Comparison of ENCODE assay signal across 21 cellular contexts in genomic region chr13:74090397-74090796, GRCh38. TPM values are rescaled to one million over a fixed set of nuclear protein-coding genes. Genes with fewer than 3 reads are reported as not detected.
DNase-seq lines count a peak whose midpoint lies in the region; ATAC-seq, FAIRE-seq and TF ChIP-seq lines count a peak whose summit lies in the region.
"Had no signal": no experiment of that assay in that cellular context is flagged by ENCODE, and none has a peak within 500 bp of the region (broad histone marks: within the 10 kb centered on the region; RNA-seq: fewer than 3 reads in every experiment).

No MANE protein-coding gene starts in this region.

- H2AFZ ChIP-seq in astrocyte (ENCODE audit: low read depth, low read length) = no peak overlapping the region

- peaks cover 84% of the 10 kb centered on the region for H3K79me2 ChIP-seq in astrocyte (ENCODE audit: insufficient read depth, low read length)

- H3K36me3 ChIP-seq in astrocyte (ENCODE audit: insufficient read depth, low read length) (no peaks in the 10 kb centered on the region), suprapubic skin (no peaks in the 10 kb centered on the region)
- H3K36me3 ChIP-seq: breast epithelium, neutrophil, tibial nerve had no signal

- H3K36me3 Mint-ChIP-seq in activated T-cell treated with anti-CD3 and anti-CD28 coated beads, Interleukin-2, amount 50 U/mL, for 72 hours (ENCODE audit: insufficient read depth in 2 of 2) = peaks cover 3 to 9% of the 10 kb centered on the region in 2 donors
- H3K36me3 Mint-ChIP-seq in astrocyte (ENCODE audit: low read depth, unreplicated experiment) (peaks cover 3% of the 10 kb centered on the region), progenitor cell of endocrine pancreas (ENCODE audit: insufficient read depth) (no peaks in the 10 kb centered on the region)
- H3K36me3 Mint-ChIP-seq: WTC11 had no signal

- TF ChIP-seq POLR2A in suprapubic skin (IDR thresholded peaks at IDR 0.05) = no peak

- H3K4me3 Mint-ChIP-seq in activated T-cell treated with anti-CD3 and anti-CD28 coated beads, Interleukin-2, amount 50 U/mL, for 72 hours = peak overlapping the region; percentile 54 to 96
- no peak overlapping the region for H3K4me3 Mint-ChIP-seq in astrocyte (ENCODE audit: unreplicated experiment)
- peak overlapping the region; percentile 48 to 76 for H3K4me3 Mint-ChIP-seq in stimulated activated naive CD8-positive, alpha-beta T cell treated with anti-CD3 and anti-CD28 coated beads, Interleukin-15, amount 100 ng/mL, for 72 hours
- H3K4me3 Mint-ChIP-seq in progenitor cell of endocrine pancreas (ENCODE audit: low read depth) = no peak overlapping the region
- H3K4me3 Mint-ChIP-seq: H9, WTC11 had no signal

- H3K4me1 Mint-ChIP-seq in activated T-cell treated with anti-CD3 and anti-CD28 coated beads, Interleukin-2, amount 50 U/mL, for 72 hours (ENCODE audit: low read depth) = peaks cover 65% of the 10 kb centered on the region
- H3K4me1 Mint-ChIP-seq in astrocyte (ENCODE audit: low read depth, unreplicated experiment) = peaks cover 10% of the 10 kb centered on the region
- peaks cover 61% of the 10 kb centered on the region for H3K4me1 Mint-ChIP-seq in stimulated activated naive CD8-positive, alpha-beta T cell treated with anti-CD3 and anti-CD28 coated beads, Interleukin-15, amount 100 ng/mL, for 72 hours
- H3K4me1 Mint-ChIP-seq in progenitor cell of endocrine pancreas (ENCODE audit: low read depth) = no peaks in the 10 kb centered on the region

- no peaks in the 10 kb centered on the region for H3K27me3 Mint-ChIP-seq in activated T-cell treated with anti-CD3 and anti-CD28 coated beads, Interleukin-2, amount 50 U/mL, for 72 hours (ENCODE audit: low read depth)
- H3K27me3 Mint-ChIP-seq in astrocyte (ENCODE audit: low read depth, unreplicated experiment) (no peaks in the 10 kb centered on the region), progenitor cell of endocrine pancreas (no peaks in the 10 kb centered on the region)
- H3K27me3 Mint-ChIP-seq in stimulated activated naive CD8-positive, alpha-beta T cell treated with anti-CD3 and anti-CD28 coated beads, Interleukin-15, amount 100 ng/mL, for 72 hours = no peaks in the 10 kb centered on the region

- H3K4me1 ChIP-seq in astrocyte (ENCODE audit: insufficient read depth, low read length) (peaks cover 8% of the 10 kb centered on the region), suprapubic skin (no peaks in the 10 kb centered on the region)
- H3K4me1 ChIP-seq: breast epithelium had no signal

- no peak for DNase-seq in activated T-cell treated with anti-CD3 and anti-CD28 coated beads, Interleukin-2, amount 50 U/mL, for 72 hours
- DNase-seq in activated T-cell treated with anti-CD3 and anti-CD28 coated beads for 4 hours = no peak
- DNase-seq in RKO (ENCODE audit: low spot score) = peak; percentile 13
- DNase-seq in astrocyte (ENCODE audit: low read depth) = peak; percentile 48
- no peak for DNase-seq in stimulated activated naive CD8-positive, alpha-beta T cell treated with anti-CD3 and anti-CD28 coated beads, Interleukin-15, amount 100 ng/mL, for 72 hours
- no peak for DNase-seq in progenitor cell of endocrine pancreas (ENCODE audit: low spot score, unreplicated experiment)
- DNase-seq in suprapubic skin (ENCODE audit: low spot score in 2 of 2) = no peak
- DNase-seq: ACHN, H9, left colon, MV-4-11, NCI-H2029 treated with DMSO at 0.1 percent for 48 hours, NCI-H446 treated with DMSO at 0.1 percent for 48 hours, retina, Right ventricle myocardium superior had no signal

- H3K27ac ChIP-seq in astrocyte (ENCODE audit: low read depth, low read length) (no peak overlapping the region), suprapubic skin (no peak overlapping the region)
- H3K27ac ChIP-seq: breast epithelium, neutrophil, tibial nerve had no signal

- no peaks in the 10 kb centered on the region for H3K9me3 Mint-ChIP-seq in activated T-cell treated with anti-CD3 and anti-CD28 coated beads, Interleukin-2, amount 50 U/mL, for 72 hours
- H3K9me3 Mint-ChIP-seq in astrocyte (ENCODE audit: unreplicated experiment) (no peaks in the 10 kb centered on the region), progenitor cell of endocrine pancreas (ENCODE audit: low read depth) (no peaks in the 10 kb centered on the region)
- H3K9me3 Mint-ChIP-seq in stimulated activated naive CD8-positive, alpha-beta T cell treated with anti-CD3 and anti-CD28 coated beads, Interleukin-15, amount 100 ng/mL, for 72 hours = no peaks in the 10 kb centered on the region
- H3K9me3 Mint-ChIP-seq: activated naive CD4-positive, alpha-beta T cell treated with anti-CD3 and anti-CD28 coated beads, Interleukin-2, amount 50 U/mL, for 72 hours; H9; WTC11 had no signal

- H3K9ac ChIP-seq in astrocyte (ENCODE audit: low read length) = no peak overlapping the region

- TF ChIP-seq CTCF in astrocyte (IDR thresholded peaks at IDR 0.05; ENCODE audit: insufficient read depth, low read depth, low read length) (no peak), progenitor cell of endocrine pancreas (IDR thresholded peaks at IDR 0.05; ENCODE audit: unreplicated experiment) (no peak), suprapubic skin (IDR thresholded peaks at IDR 0.05) (no peak)

- peak overlapping the region; percentile 79 for H3K27ac Mint-ChIP-seq in activated T-cell treated with anti-CD3 and anti-CD28 coated beads, Interleukin-2, amount 50 U/mL, for 72 hours
- H3K27ac Mint-ChIP-seq in astrocyte (ENCODE audit: unreplicated experiment) (no peak overlapping the region), progenitor cell of endocrine pancreas (no peak overlapping the region)
- no peak overlapping the region for H3K27ac Mint-ChIP-seq in stimulated activated naive CD8-positive, alpha-beta T cell treated with anti-CD3 and anti-CD28 coated beads, Interleukin-15, amount 100 ng/mL, for 72 hours
- H3K27ac Mint-ChIP-seq: H9, WTC11 had no signal

- no peaks in the 10 kb centered on the region for H3K27me3 ChIP-seq in astrocyte (ENCODE audit: insufficient read depth, low read length)
- no peaks in the 10 kb centered on the region for H3K27me3 ChIP-seq in suprapubic skin
- H3K27me3 ChIP-seq: breast epithelium, neutrophil, tibial nerve had no signal

- ATAC-seq in activated T-cell treated with anti-CD3 and anti-CD28 coated beads, Interleukin-2, amount 50 U/mL, for 72 hours (replicated peaks in 1 of 2) = peak; percentile 11 to 28
- ATAC-seq in stimulated activated naive CD8-positive, alpha-beta T cell treated with anti-CD3 and anti-CD28 coated beads, Interleukin-15, amount 100 ng/mL, for 72 hours = peak; percentile 70
- ATAC-seq in GM19351 (IDR thresholded peaks at IDR 0.05; ENCODE audit: unreplicated experiment) = no peak
- ATAC-seq: left colon, WTC11 had no signal

- WGBS in suprapubic skin = 93% methylated on average over 3 of the region's 3 CpGs

- H4K20me1 ChIP-seq in astrocyte (ENCODE audit: insufficient read depth, low read length) = peaks cover 48% of the 10 kb centered on the region

- H3K4me3 ChIP-seq in astrocyte (ENCODE audit: insufficient read depth, low read depth, low read length) = no peak overlapping the region
- H3K4me3 ChIP-seq in suprapubic skin = no peak overlapping the region
- H3K4me3 ChIP-seq: breast epithelium, tibial nerve had no signal

- no peak for FAIRE-seq in astrocyte (lab: Jason Lieb, UNC)

- H3K4me2 ChIP-seq in astrocyte (ENCODE audit: low read length) = peak overlapping the region; percentile 54

- TF ChIP-seq EP300 in suprapubic skin (IDR thresholded peaks at IDR 0.05) = no peak

- H3K9me3 ChIP-seq in astrocyte (ENCODE audit: insufficient read depth, low read depth, low read length) (no peaks in the 10 kb centered on the region), suprapubic skin (no peaks in the 10 kb centered on the region)
- H3K9me3 ChIP-seq: breast epithelium, neutrophil, tibial nerve had no signal

RNA-seq across cellular contexts. Expression of gene KLF12, which starts 43.8 kb away (rescaled TPM):
- total RNA-seq in activated T-cell treated with anti-CD3 and anti-CD28 coated beads, Interleukin-2, amount 50 U/mL, for 72 hours = 10 to 100 TPM; 32.0 to 42.1 TPM
- total RNA-seq in astrocyte (25.1 and 25.3 TPM in 2 replicates), progenitor cell of endocrine pancreas (25.2 and 25.4 TPM in 2 replicates), suprapubic skin (1 to 10 TPM; 1.9 to 4.6 (median 3.4) TPM)

Comparison
In these comparisons a context has a peak if more than half of its experiments do, and no peak if none do; other contexts are left out.
1. DNase-seq: peak in RKO (single experiment) and astrocyte (single experiment); none in activated T-cell treated with anti-CD3 and anti-CD28 coated beads, Interleukin-2, amount 50 U/mL, for 72 hours (0 of 2), activated T-cell treated with anti-CD3 and anti-CD28 coated beads for 4 hours (single experiment), stimulated activated naive CD8-positive, alpha-beta T cell treated with anti-CD3 and anti-CD28 coated beads, Interleukin-15, amount 100 ng/mL, for 72 hours (0 of 2), progenitor cell of endocrine pancreas (single experiment) and suprapubic skin (0 of 2).
2. H3K4me3 Mint-ChIP-seq: peak in activated T-cell treated with anti-CD3 and anti-CD28 coated beads, Interleukin-2, amount 50 U/mL, for 72 hours (2 of 2) and stimulated activated naive CD8-positive, alpha-beta T cell treated with anti-CD3 and anti-CD28 coated beads, Interleukin-15, amount 100 ng/mL, for 72 hours (2 of 2); none in astrocyte (single experiment) and progenitor cell of endocrine pancreas (single experiment).